Comparison of ENCODE assay signal across 20 cellular contexts in genomic region chr14:29757188-29757680, GRCh38.
DNase-seq lines count a peak whose midpoint lies in the region; ATAC-seq and TF ChIP-seq lines count a peak whose summit lies in the region.
"Had no signal": no experiment of that assay in that cellular context is flagged by ENCODE, and none has a peak within 500 bp of the region (broad histone marks: within the 10 kb centered on the region; RNA-seq: fewer than 3 reads in every experiment).

No MANE protein-coding gene starts in this region.

- ATAC-seq in effector memory CD8-positive, alpha-beta T cell (replicated peaks), result no peak
- ATAC-seq in activated CD4-positive, alpha-beta T cell treated with anti-CD3 and anti-CD28 coated beads for 36 hours, result no peak
- ATAC-seq: CD8-positive, alpha-beta T cell; Panc1 had no signal

- H3K56ac ChIP-seq in H9 (ENCODE audit: insufficient read length, low read depth, low read length), result no peak overlapping the region
- H3K56ac ChIP-seq in mesendoderm (ENCODE audit: low read length), result no peak overlapping the region

- H3K79me2 ChIP-seq in H9 (ENCODE audit: insufficient read depth, low read length) (no peaks in the 10 kb centered on the region), OCI-LY3 (ENCODE audit: low read length) (no peaks in the 10 kb centered on the region), mesendoderm (ENCODE audit: control insufficient read depth, insufficient read depth, low read length) (peaks cover 6% of the 10 kb centered on the region)

- CTCF ChIA-PET in activated CD4-positive, alpha-beta T cell treated with anti-CD3 and anti-CD28 coated beads for 36 hours (lab: Charles Lee), result no interaction called here

- H3K14ac ChIP-seq in H9 (ENCODE audit: insufficient read depth, low read length), result no peak overlapping the region

- DNase-seq in DMS53 (lab: John Stamatoyannopoulos, UW) (peak; percentile 25), H9 (no peak), mesendoderm (peak; percentile 25), 8988T (no peak)
- no peak for DNase-seq in effector memory CD8-positive, alpha-beta T cell
- no peak for DNase-seq in activated CD4-positive, alpha-beta T cell treated with anti-CD3 and anti-CD28 coated beads for 36 hours
- DNase-seq: CD8-positive, alpha-beta T cell; GDM1; GOT3; NCI-H1417 treated with DMSO at 0.1 percent for 48 hours; NCI-H1930; NCI-H446 treated with DMSO at 0.1 percent for 48 hours; NCI-H526 treated with DMSO at 0.1 percent for 48 hours; NK-92 treated with Interleukin-12 subunit alpha and Interleukin-12 subunit beta, amount 100 ng/mL, for 24 hours; SIG-M5; SK-N-SH had no signal

- H4K8ac ChIP-seq in H9 (replicated peaks; ENCODE audit: insufficient read length, low read depth, low read length) (no peak overlapping the region), mesendoderm (ENCODE audit: low read depth, low read length) (no peak overlapping the region)

- H3K4me3 Mint-ChIP-seq in H9, result no peak overlapping the region
- H3K4me3 Mint-ChIP-seq in effector memory CD8-positive, alpha-beta T cell, result no peak overlapping the region
- H3K4me3 Mint-ChIP-seq in activated CD4-positive, alpha-beta T cell treated with anti-CD3 and anti-CD28 coated beads for 36 hours, result no peak overlapping the region
- H3K4me3 Mint-ChIP-seq: CD8-positive, alpha-beta T cell had no signal

- H3K27ac ChIP-seq in H9 (ENCODE audit: insufficient read length, low read depth, low read length), result no peak overlapping the region
- H3K27ac ChIP-seq in OCI-LY3 (ENCODE audit: low read length), result no peak overlapping the region
- H3K27ac ChIP-seq in mesendoderm (ENCODE audit: low read depth, low read length), result no peak overlapping the region
- H3K27ac ChIP-seq: BLaER1 treated with 17β-estradiol and CSF1 and Interleukin-3, amounts not matched to agents 10 nM and 100 nM had no signal

- no peak overlapping the region for H3K4ac ChIP-seq in H9 (ENCODE audit: low read depth, low read length)
- H3K4ac ChIP-seq in mesendoderm (ENCODE audit: low read depth, low read length), result no peak overlapping the region

- no peaks in the 10 kb centered on the region for H3K36me3 Mint-ChIP-seq in H9 (ENCODE audit: insufficient read depth in 1 of 3, low read depth in 3 of 3)
- no peaks in the 10 kb centered on the region for H3K36me3 Mint-ChIP-seq in effector memory CD8-positive, alpha-beta T cell (ENCODE audit: insufficient read depth)
- no peaks in the 10 kb centered on the region for H3K36me3 Mint-ChIP-seq in activated CD4-positive, alpha-beta T cell treated with anti-CD3 and anti-CD28 coated beads for 36 hours (ENCODE audit: low read depth)
- H3K36me3 Mint-ChIP-seq: CD8-positive, alpha-beta T cell; IgD-negative memory B cell had no signal

- no peak overlapping the region for H4K5ac ChIP-seq in H9 (ENCODE audit: insufficient read length, low read depth, low read length)
- no peak overlapping the region for H4K5ac ChIP-seq in mesendoderm (ENCODE audit: low read length)

- H2BK15ac ChIP-seq in H9 (ENCODE audit: low read depth, low read length) (no peak overlapping the region), mesendoderm (replicated peaks; ENCODE audit: low read depth) (no peak overlapping the region)

- H4K20me1 ChIP-seq in H9 (ENCODE audit: control insufficient read depth, insufficient read depth, insufficient read length) (no peaks in the 10 kb centered on the region), OCI-LY3 (ENCODE audit: insufficient read depth, low read length) (no peaks in the 10 kb centered on the region)
- H4K20me1 ChIP-seq: BLaER1 treated with 17β-estradiol and CSF1 and Interleukin-3, amounts not matched to agents 10 nM and 100 nM had no signal

- H3K4me1 ChIP-seq in H9 (ENCODE audit: insufficient read depth, low read length) (no peaks in the 10 kb centered on the region), OCI-LY3 (ENCODE audit: low read length) (peaks cover 41% of the 10 kb centered on the region), mesendoderm (ENCODE audit: control insufficient read depth, low read depth, low read length) (no peaks in the 10 kb centered on the region)

- no peaks in the 10 kb centered on the region for H3K9me3 Mint-ChIP-seq in H9
- peaks cover 11 to 16% of the 10 kb centered on the region in 2 donors for H3K9me3 Mint-ChIP-seq in effector memory CD8-positive, alpha-beta T cell
- H3K9me3 Mint-ChIP-seq in activated CD4-positive, alpha-beta T cell treated with anti-CD3 and anti-CD28 coated beads for 36 hours (ENCODE audit: low read depth), result peaks cover 4% of the 10 kb centered on the region

- H2BK20ac ChIP-seq in H9 (ENCODE audit: low read depth, low read length, poor library complexity, severe bottlenecking), result no peak overlapping the region

- H3K4me3 ChIP-seq in OCI-LY3 (ENCODE audit: low read length), result no peak overlapping the region
- no peak overlapping the region for H3K4me3 ChIP-seq in mesendoderm (ENCODE audit: low read length)
- H3K4me3 ChIP-seq: BLaER1 treated with 17β-estradiol and CSF1 and Interleukin-3, amounts not matched to agents 10 nM and 100 nM had no signal

- H3K79me1 ChIP-seq in H9 (ENCODE audit: insufficient read depth, low read depth, low read length, poor library complexity, severe bottlenecking) (no peaks in the 10 kb centered on the region), mesendoderm (ENCODE audit: low read length) (peaks cover 7% of the 10 kb centered on the region)

- H3K18ac ChIP-seq in H9 (ENCODE audit: insufficient read length, low read depth, low read length) (no peak overlapping the region), mesendoderm (ENCODE audit: low read length) (no peak overlapping the region)

- H3K27ac Mint-ChIP-seq in H9, result no peak overlapping the region
- H3K27ac Mint-ChIP-seq in effector memory CD8-positive, alpha-beta T cell, result no peak overlapping the region
- H3K27ac Mint-ChIP-seq in activated CD4-positive, alpha-beta T cell treated with anti-CD3 and anti-CD28 coated beads for 36 hours, result no peak overlapping the region
- H3K27ac Mint-ChIP-seq: CD8-positive, alpha-beta T cell; IgD-negative memory B cell had no signal

- WGBS in H9 (ENCODE audit: extremely low coverage, insufficient read length, low lambda C conversion rate), result no CpG with 5 or more reads among the region's 1 CpG
- no CpG with 5 or more reads among the region's 1 CpG for WGBS in mesendoderm (ENCODE audit: extremely low coverage, insufficient coverage, low lambda C conversion rate)

- peak; percentile 19; the same call in 1 of the 3 replicates for TF ChIP-seq CTCF in H9 (conservative IDR thresholded peaks at IDR 0.05)
- peak; percentile 13; the same call in 1 of the 2 replicates for TF ChIP-seq CTCF in OCI-LY3 (IDR thresholded peaks at IDR 0.05; ENCODE audit: low read depth, low read length)

- H2AFZ ChIP-seq in H9 (ENCODE audit: low read length) (no peak overlapping the region), OCI-LY3 (ENCODE audit: low read depth, low read length) (no peak overlapping the region)

- H2BK120ac ChIP-seq in H9 (ENCODE audit: low read depth, low read length, poor library complexity, severe bottlenecking), result no peak overlapping the region
- no peak overlapping the region for H2BK120ac ChIP-seq in mesendoderm (ENCODE audit: low read depth, low read length)

- H3K9me3 ChIP-seq in H9 (ENCODE audit: control insufficient read depth, low read depth, low read length) (no peaks in the 10 kb centered on the region), OCI-LY3 (ENCODE audit: insufficient read depth, low read length) (no peaks in the 10 kb centered on the region)
- H3K9me3 ChIP-seq: BLaER1 treated with 17β-estradiol and CSF1 and Interleukin-3, amounts not matched to agents 10 nM and 100 nM; SK-N-SH had no signal

- H3T11ph ChIP-seq in H9 (ENCODE audit: low read length), result no peak overlapping the region

- no peak overlapping the region for H2BK5ac ChIP-seq in H9 (ENCODE audit: insufficient read length, low read length)
- H2BK5ac ChIP-seq in mesendoderm (ENCODE audit: low read length), result no peak overlapping the region

- H2BK12ac ChIP-seq in H9 (ENCODE audit: insufficient read length, low read depth, low read length), result no peak overlapping the region

- POLR2A ChIA-PET in activated CD4-positive, alpha-beta T cell treated with anti-CD3 and anti-CD28 coated beads for 36 hours (lab: Charles Lee), result no interaction called here

- H3K23ac ChIP-seq in H9 (ENCODE audit: insufficient read length, low read depth, low read length) (no peak overlapping the region), mesendoderm (ENCODE audit: low read length) (no peak overlapping the region)

- H3K27me3 ChIP-seq in H9 (ENCODE audit: insufficient read depth, low read length) (no peaks in the 10 kb centered on the region), OCI-LY3 (ENCODE audit: low read depth, low read length) (0 out of 2 replicates have a peak, but pooled peaks cover 4% of the 10 kb centered on the region), mesendoderm (ENCODE audit: insufficient read depth, low read length, poor library complexity) (no peaks in the 10 kb centered on the region)
- H3K27me3 ChIP-seq: BLaER1 treated with 17β-estradiol and CSF1 and Interleukin-3, amounts not matched to agents 10 nM and 100 nM had no signal

- H3K9ac ChIP-seq in H9 (ENCODE audit: extremely low read depth, insufficient read length, low read length) (no peak overlapping the region), OCI-LY3 (ENCODE audit: low read length) (no peak overlapping the region), mesendoderm (ENCODE audit: low read length) (no peak overlapping the region)
- H3K9ac ChIP-seq: BLaER1 treated with 17β-estradiol and CSF1 and Interleukin-3, amounts not matched to agents 10 nM and 100 nM; SK-N-SH had no signal

- H2AK5ac ChIP-seq in H9 (ENCODE audit: insufficient read length, low read length) (no peak overlapping the region), mesendoderm (ENCODE audit: low read length) (no peak overlapping the region)

- H4K91ac ChIP-seq in H9 (ENCODE audit: insufficient read length, low read depth, low read length), result no peak overlapping the region

- H3K36me3 ChIP-seq in OCI-LY3 (replicated peaks; ENCODE audit: low read depth, low read length) (peaks cover 2% of the 10 kb centered on the region), mesendoderm (ENCODE audit: control insufficient read depth, insufficient read depth, low read length) (no peaks in the 10 kb centered on the region)
- H3K36me3 ChIP-seq: BLaER1 treated with 17β-estradiol and CSF1 and Interleukin-3, amounts not matched to agents 10 nM and 100 nM had no signal

- no peaks in the 10 kb centered on the region for H3K23me2 ChIP-seq in H9 (ENCODE audit: insufficient read length, low read depth, low read length, poor library complexity, severe bottlenecking)

- H3K4me2 ChIP-seq in H9 (ENCODE audit: insufficient read depth, insufficient read length, low read length) (no peak overlapping the region), OCI-LY3 (ENCODE audit: low read length) (no peak overlapping the region), mesendoderm (ENCODE audit: low read length) (no peak overlapping the region)
- H3K4me2 ChIP-seq: BLaER1 treated with 17β-estradiol and CSF1 and Interleukin-3, amounts not matched to agents 10 nM and 100 nM; SK-N-SH had no signal

- intact Hi-C loops in activated CD4-positive, alpha-beta T cell treated with anti-CD3 and anti-CD28 coated beads for 36 hours (cut with DNase I, micrococcal nuclease), result no loop called here

- H3K4me1 Mint-ChIP-seq in H9, result peaks cover 0 to 3% of the 10 kb centered on the region in 2 experiments; a peak in 1 of 4 replicates
- H3K4me1 Mint-ChIP-seq in effector memory CD8-positive, alpha-beta T cell (ENCODE audit: low read depth in 2 of 2), result no peaks in the 10 kb centered on the region
- no peaks in the 10 kb centered on the region for H3K4me1 Mint-ChIP-seq in activated CD4-positive, alpha-beta T cell treated with anti-CD3 and anti-CD28 coated beads for 36 hours

- no peaks in the 10 kb centered on the region for H3K27me3 Mint-ChIP-seq in H9 (ENCODE audit: low read depth)
- H3K27me3 Mint-ChIP-seq in effector memory CD8-positive, alpha-beta T cell, result no peaks in the 10 kb centered on the region
- no peaks in the 10 kb centered on the region for H3K27me3 Mint-ChIP-seq in activated CD4-positive, alpha-beta T cell treated with anti-CD3 and anti-CD28 coated beads for 36 hours

Comparison
In these comparisons a context has a peak if more than half of its experiments do, and no peak if none do; other contexts are left out.
1. DNase-seq: peak in DMS53 (single experiment) and mesendoderm (single experiment); none in H9 (single experiment), effector memory CD8-positive, alpha-beta T cell (0 of 3), 8988T (single experiment) and activated CD4-positive, alpha-beta T cell treated with anti-CD3 and anti-CD28 coated beads for 36 hours (single experiment).